ENCODE assay signal across 14 cellular contexts in the genomic region with DNA sequence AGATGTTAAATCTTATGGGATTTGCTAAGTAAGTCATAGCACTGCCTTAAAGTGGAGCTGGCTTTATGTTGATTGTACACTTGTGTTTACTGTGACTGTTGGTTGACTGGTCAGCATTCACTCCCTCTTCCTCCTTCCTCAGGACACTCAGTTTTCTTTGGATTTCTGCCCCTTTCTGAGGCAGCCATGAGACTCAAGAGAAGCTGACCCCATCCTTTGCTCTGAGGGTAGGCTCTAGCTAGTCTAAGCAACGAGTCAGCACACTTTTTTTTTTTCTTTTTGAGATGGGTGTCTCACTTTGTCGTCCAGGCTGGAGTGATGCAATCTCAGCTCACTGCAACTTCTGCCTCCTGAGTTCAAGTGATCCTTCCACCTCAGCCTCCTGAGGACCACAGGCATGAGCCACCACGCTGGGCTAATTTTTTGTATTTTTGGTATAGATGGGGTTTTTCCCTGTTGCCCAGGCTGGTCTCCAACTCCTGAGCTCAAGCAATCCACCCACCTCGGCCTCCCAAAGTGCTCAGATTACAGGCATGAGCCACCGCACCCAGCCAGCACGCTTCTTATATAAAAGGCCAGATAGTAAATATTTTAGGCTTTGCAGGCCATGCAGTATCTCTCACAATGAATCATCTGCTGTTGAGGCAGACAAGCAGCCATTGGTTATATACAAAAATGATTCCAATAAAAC.
DNase-seq lines count a peak whose midpoint lies in the region; ATAC-seq and TF ChIP-seq lines count a peak whose summit lies in the region.
"Had no signal": no experiment of that assay in that cellular context is flagged by ENCODE, and none has a peak within 500 bp of the region (broad histone marks: within the 10 kb centered on the region; RNA-seq: fewer than 3 reads in every experiment).

No MANE protein-coding gene starts in this region.

- peaks cover 0 to 26% of the 10 kb centered on the region in 2 experiments; a peak in 3 of 4 replicates for H3K4me1 ChIP-seq in SK-N-SH (ENCODE audit: control insufficient read depth in 1 of 2, insufficient read depth in 2 of 2, low read depth in 1 of 2, low read length in 1 of 2)
- H3K4me1 ChIP-seq in skeletal muscle satellite cell (ENCODE audit: control insufficient read depth, insufficient read depth, low read length) = peaks cover 92% of the 10 kb centered on the region
- no peaks in the 10 kb centered on the region for H3K4me1 ChIP-seq in OCI-LY7 (ENCODE audit: insufficient read depth, low read length, poor library complexity, severe bottlenecking)

- no peak for DNase-seq in activated T-cell treated with anti-CD3 and anti-CD28 coated beads, Interleukin-2, amount 50 U/mL, for 72 hours
- no peak for DNase-seq in activated T-cell treated with anti-CD3 and anti-CD28 coated beads, Interleukin-2, amount 50 U/mL, for 1 hour
- DNase-seq in SK-N-SH (no peak), fibroblast of mammary gland (ENCODE audit: low read depth) (peak; percentile 97), mucosa of gallbladder (ENCODE audit: low spot score) (no peak), OCI-LY7 (ENCODE audit: low spot score) (no peak)
- DNase-seq in activated CD8-positive, alpha-beta memory T cell treated with anti-CD3 and anti-CD28 coated beads for 24 hours = no peak
- DNase-seq: activated CD4-positive, CD25-positive, alpha-beta regulatory T cell; DND-41; natural killer cell had no signal

- H3K27me3 Mint-ChIP-seq in activated T-cell treated with anti-CD3 and anti-CD28 coated beads, Interleukin-2, amount 50 U/mL, for 72 hours (ENCODE audit: low read depth) = no peaks in the 10 kb centered on the region

- TF ChIP-seq CTCF in SK-N-SH (IDR thresholded peaks at IDR 0.05) (no peak), fibroblast of mammary gland (conservative IDR thresholded peaks at IDR 0.05; ENCODE audit: control insufficient read depth, insufficient read depth, low read depth, low read length) (no peak), OCI-LY7 (conservative IDR thresholded peaks at IDR 0.05; ENCODE audit: low read length) (no peak)

- no peaks in the 10 kb centered on the region for H3K36me3 Mint-ChIP-seq in activated T-cell treated with anti-CD3 and anti-CD28 coated beads, Interleukin-2, amount 50 U/mL, for 72 hours (ENCODE audit: insufficient read depth in 2 of 2)
- H3K36me3 Mint-ChIP-seq: brain, natural killer cell had no signal

- H3K4me2 ChIP-seq in SK-N-SH (peak overlapping the region; percentile 36), skeletal muscle satellite cell (ENCODE audit: low read length) (peak overlapping the region; percentile 52), OCI-LY7 (ENCODE audit: low read length) (no peak overlapping the region)

- no peak; a peak in 1 of 4 replicates for TF ChIP-seq EP300 in SK-N-SH (IDR thresholded peaks at IDR 0.05; ENCODE audit: borderline replicate concordance in 1 of 2, low read depth in 1 of 2, low read length in 1 of 2)

- WGBS in SK-N-SH (ENCODE audit: low lambda C conversion rate) = 26% methylated on average over 6 of the region's 6 CpGs

- CTCF ChIA-PET in SK-N-SH (lab: Yijun Ruan, JAX) (interaction anchor here (1.3 to 2.8 kb wide), 4 partner anchors 17 to 370 kb away, joined by 3 to 12 read pairs (median 4); no protein-coding TSS in a partner anchor), OCI-LY7 (lab: Charles Lee; ENCODE audit: unreplicated experiment) (no interaction called here)

- H3K27me3 ChIP-seq in SK-N-SH (ENCODE audit: insufficient read depth) = no peaks in the 10 kb centered on the region
- H3K27me3 ChIP-seq in skeletal muscle satellite cell (ENCODE audit: control insufficient read depth, insufficient read depth, low read length) = no peaks in the 10 kb centered on the region
- H3K27me3 ChIP-seq: tibial nerve had no signal

- no peaks in the 10 kb centered on the region for H3K79me2 ChIP-seq in SK-N-SH (ENCODE audit: insufficient read depth)
- H3K79me2 ChIP-seq in OCI-LY7 (ENCODE audit: insufficient read depth, low read depth, low read length) = no peaks in the 10 kb centered on the region

- H2AFZ ChIP-seq in SK-N-SH (ENCODE audit: low read depth) (peak overlapping the region; percentile 74), OCI-LY7 (ENCODE audit: low read length) (no peak overlapping the region)

- H3F3A ChIP-seq in SK-N-SH (replicated peaks; ENCODE audit: insufficient read depth) = peaks cover 40% of the 10 kb centered on the region

- H3K9me2 ChIP-seq in SK-N-SH = no peaks in the 10 kb centered on the region
- no peaks in the 10 kb centered on the region for H3K9me2 ChIP-seq in OCI-LY7 (ENCODE audit: insufficient read depth, low read length)

- no peaks in the 10 kb centered on the region for H3K9me3 Mint-ChIP-seq in activated T-cell treated with anti-CD3 and anti-CD28 coated beads, Interleukin-2, amount 50 U/mL, for 72 hours
- H3K9me3 Mint-ChIP-seq: natural killer cell had no signal

- TF ChIP-seq RAD21 in SK-N-SH (IDR thresholded peaks at IDR 0.05; ENCODE audit: low read length) = no peak

- H3K9ac ChIP-seq in SK-N-SH (peak overlapping the region; percentile 63), skeletal muscle satellite cell (ENCODE audit: low read depth, low read length) (peak overlapping the region; percentile 89)

- H3K4me3 Mint-ChIP-seq in activated T-cell treated with anti-CD3 and anti-CD28 coated beads, Interleukin-2, amount 50 U/mL, for 72 hours = no peak overlapping the region
- H3K4me3 Mint-ChIP-seq: brain, natural killer cell had no signal

- BruUV-seq in OCI-LY7 (replicated peaks; lab: Mats Ljungman, UMichigan) = no TSS peak

- H3K27ac ChIP-seq in SK-N-SH (ENCODE audit: low read depth in 2 of 2, low read length in 1 of 2) (peak overlapping the region in 1 of 2 experiments; percentile 93; a peak in 2 of 4 replicates), OCI-LY7 (ENCODE audit: low read depth, low read length, poor library complexity, severe bottlenecking) (no peak overlapping the region)
- H3K27ac ChIP-seq: 22Rv1, tibial nerve had no signal

- no peaks in the 10 kb centered on the region for H4K20me1 ChIP-seq in SK-N-SH (ENCODE audit: insufficient read depth)
- no peaks in the 10 kb centered on the region for H4K20me1 ChIP-seq in OCI-LY7 (ENCODE audit: insufficient read depth, low read length)

- H3K27ac Mint-ChIP-seq in activated T-cell treated with anti-CD3 and anti-CD28 coated beads, Interleukin-2, amount 50 U/mL, for 72 hours = peak overlapping the region; percentile 13
- H3K27ac Mint-ChIP-seq: natural killer cell had no signal

- peaks cover 6% of the 10 kb centered on the region for H3K4me1 Mint-ChIP-seq in activated T-cell treated with anti-CD3 and anti-CD28 coated beads, Interleukin-2, amount 50 U/mL, for 72 hours (ENCODE audit: low read depth)
- H3K4me1 Mint-ChIP-seq: brain had no signal

- intact Hi-C loops in OCI-LY7 (cut with micrococcal nuclease; ENCODE audit: unreplicated experiment) = no loop called here

- no peak for ATAC-seq in activated T-cell treated with anti-CD3 and anti-CD28 coated beads, Interleukin-2, amount 50 U/mL, for 72 hours (replicated peaks in 1 of 2)
- ATAC-seq: natural killer cell had no signal

- H3K36me3 ChIP-seq in SK-N-SH (replicated peaks in 1 of 2; ENCODE audit: control insufficient read depth in 1 of 2, insufficient read depth in 2 of 2, low read length in 1 of 2) (no peaks in the 10 kb centered on the region), skeletal muscle satellite cell (ENCODE audit: insufficient read depth, low read length) (no peaks in the 10 kb centered on the region), OCI-LY7 (ENCODE audit: insufficient read depth, low read length) (no peaks in the 10 kb centered on the region)
- H3K36me3 ChIP-seq: tibial nerve had no signal

- POLR2A ChIA-PET in SK-N-SH (lab: Yijun Ruan, JAX) (no interaction called here), OCI-LY7 (lab: Charles Lee) (no interaction called here)

- H3K4me3 ChIP-seq in SK-N-SH (ENCODE audit: low read depth in 2 of 2, low read length in 1 of 2) (no peak overlapping the region), fibroblast of mammary gland (ENCODE audit: control insufficient read depth, low read depth, low read length) (no peak overlapping the region), skeletal muscle satellite cell (ENCODE audit: low read length) (peak overlapping the region; percentile 24), OCI-LY7 (ENCODE audit: low read depth, low read length, poor library complexity, severe bottlenecking) (no peak overlapping the region)
- H3K4me3 ChIP-seq: tibial nerve had no signal

- no peaks in the 10 kb centered on the region for H3K9me3 ChIP-seq in SK-N-SH
- H3K9me3 ChIP-seq in skeletal muscle satellite cell (replicated peaks; ENCODE audit: low read length) = no peaks in the 10 kb centered on the region
- no peaks in the 10 kb centered on the region for H3K9me3 ChIP-seq in OCI-LY7 (ENCODE audit: low read length)
- H3K9me3 ChIP-seq: tibial nerve had no signal

TF ChIP-seq in SK-N-SH, 30 proteins besides CTCF, POLR2A, EP300 and RAD21 (continues in another document):
- TF ChIP-seq JUND (IDR thresholded peaks at IDR 0.05) (peak; percentile 41; the same call in 1 of the 2 replicates), TCF12 (IDR thresholded peaks at IDR 0.05) (peak; percentile 50), RFX5 (IDR thresholded peaks at IDR 0.05; ENCODE audit: low read length) (no peak), FOSL2 (IDR thresholded peaks at IDR 0.05; ENCODE audit: borderline replicate concordance, low read depth) (peak; percentile 65; the same call in 1 of the 2 replicates), YY1 (IDR thresholded peaks at IDR 0.05; ENCODE audit: low read depth) (peak; percentile 58; the same call in 1 of the 2 replicates)
- TF ChIP-seq, protein P1, sequence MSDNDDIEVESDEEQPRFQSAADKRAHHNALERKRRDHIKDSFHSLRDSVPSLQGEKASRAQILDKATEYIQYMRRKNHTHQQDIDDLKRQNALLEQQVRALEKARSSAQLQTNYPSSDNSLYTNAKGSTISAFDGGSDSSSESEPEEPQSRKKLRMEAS (IDR thresholded peaks at IDR 0.05; ENCODE audit: low read depth) = peak; percentile 84
- TF ChIP-seq, protein P2, sequence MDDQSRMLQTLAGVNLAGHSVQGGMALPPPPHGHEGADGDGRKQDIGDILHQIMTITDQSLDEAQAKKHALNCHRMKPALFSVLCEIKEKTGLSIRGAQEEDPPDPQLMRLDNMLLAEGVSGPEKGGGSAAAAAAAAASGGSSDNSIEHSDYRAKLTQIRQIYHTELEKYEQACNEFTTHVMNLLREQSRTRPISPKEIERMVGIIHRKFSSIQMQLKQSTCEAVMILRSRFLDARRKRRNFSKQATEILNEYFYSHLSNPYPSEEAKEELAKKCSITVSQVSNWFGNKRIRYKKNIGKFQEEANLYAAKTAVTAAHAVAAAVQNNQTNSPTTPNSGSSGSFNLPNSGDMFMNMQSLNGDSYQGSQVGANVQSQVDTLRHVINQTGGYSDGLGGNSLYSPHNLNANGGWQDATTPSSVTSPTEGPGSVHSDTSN (IDR thresholded peaks at IDR 0.05) = peak; percentile 51; the same call in 1 of the 2 replicates
- TF ChIP-seq, protein P3, sequence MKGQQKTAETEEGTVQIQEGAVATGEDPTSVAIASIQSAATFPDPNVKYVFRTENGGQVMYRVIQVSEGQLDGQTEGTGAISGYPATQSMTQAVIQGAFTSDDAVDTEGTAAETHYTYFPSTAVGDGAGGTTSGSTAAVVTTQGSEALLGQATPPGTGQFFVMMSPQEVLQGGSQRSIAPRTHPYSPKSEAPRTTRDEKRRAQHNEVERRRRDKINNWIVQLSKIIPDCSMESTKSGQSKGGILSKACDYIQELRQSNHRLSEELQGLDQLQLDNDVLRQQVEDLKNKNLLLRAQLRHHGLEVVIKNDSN (IDR thresholded peaks at IDR 0.05; ENCODE audit: borderline replicate concordance, low read depth) = no peak
